18 cellular contexts compared by ENCODE assay signal in genomic region chr11:45551181-45551580, GRCh38.
DNase-seq lines count a peak whose midpoint lies in the region; ATAC-seq, FAIRE-seq and TF ChIP-seq lines count a peak whose summit lies in the region.
"Had no signal": no experiment of that assay in that cellular context is flagged by ENCODE, and none has a peak within 500 bp of the region (broad histone marks: within the 10 kb centered on the region; RNA-seq: fewer than 3 reads in every experiment).

No MANE protein-coding gene starts in this region.

- H2BK20ac ChIP-seq in H1 (ENCODE audit: low read length), result no peak overlapping the region

- H3K23me2 ChIP-seq in H1 (ENCODE audit: low read depth, low read length), result no peaks in the 10 kb centered on the region

- H4K20me1 ChIP-seq in BLaER1, result peaks cover 3% of the 10 kb centered on the region; the same call in 1 of the 2 replicates
- no peaks in the 10 kb centered on the region for H4K20me1 ChIP-seq in H1 (replicated peaks in 1 of 2; ENCODE audit: control insufficient read depth in 1 of 2, insufficient read depth in 2 of 2, low read length in 2 of 2)

- CTCF ChIA-PET in H1 (lab: Charles Lee; ENCODE audit: partially characterized antibody), result interaction anchor here (0.8 to 1.6 kb wide), 7 partner anchors 9 to 220 kb away, joined by 3 to 4 read pairs (median 3); no protein-coding TSS in a partner anchor
- CTCF ChIA-PET in CD4-positive, alpha-beta T cell (lab: Charles Lee), result no interaction called here

- H3K79me2 ChIP-seq in H1 (ENCODE audit: control insufficient read depth in 1 of 2, insufficient read depth in 2 of 2, low read length in 2 of 2), result no peaks in the 10 kb centered on the region

- H2BK12ac ChIP-seq in H1 (ENCODE audit: low read depth, low read length), result no peak overlapping the region
- no peak overlapping the region for H2BK12ac ChIP-seq in neuronal stem cell (ENCODE audit: low read length)

- H3K23ac ChIP-seq in H1 (ENCODE audit: insufficient read length), result no peak overlapping the region
- no peak overlapping the region for H3K23ac ChIP-seq in neuronal stem cell (ENCODE audit: low read depth, low read length, poor library complexity)

- H3K4me1 ChIP-seq in BLaER1 (peaks cover 9% of the 10 kb centered on the region), H1 (replicated peaks in 1 of 4; ENCODE audit: control insufficient read depth in 3 of 4, insufficient read depth in 4 of 4, low read length in 3 of 4) (peaks cover 0 to 2% (median 0%) of the 10 kb centered on the region in 4 experiments; a peak in 1 of 7 replicates), neuronal stem cell (ENCODE audit: control insufficient read depth in 2 of 2, insufficient read depth in 1 of 2, low read depth in 1 of 2, low read length in 2 of 2) (no peaks in the 10 kb centered on the region)
- H3K4me1 ChIP-seq: Caco-2, HAP-1 had no signal

- intact Hi-C loops in CD4-positive, alpha-beta T cell (cut with DNase I, micrococcal nuclease), result no loop called here

- H3K14ac ChIP-seq in H1 (ENCODE audit: insufficient read length) (no peak overlapping the region), neuronal stem cell (ENCODE audit: low read length) (no peak overlapping the region)

- H3K4ac ChIP-seq in H1 (replicated peaks; ENCODE audit: insufficient read length, low read depth, low read length) (no peak overlapping the region), neuronal stem cell (ENCODE audit: low read length) (no peak overlapping the region)

- H3K4me3 Mint-ChIP-seq in CD4-positive, alpha-beta T cell, result no peak overlapping the region
- H3K4me3 Mint-ChIP-seq: B cell; CD4-positive, CD25-positive, alpha-beta regulatory T cell had no signal

- H3K9ac ChIP-seq in BLaER1, result no peak overlapping the region
- no peak overlapping the region for H3K9ac ChIP-seq in H1 (replicated peaks in 1 of 4; ENCODE audit: extremely low read depth in 1 of 4, low read depth in 3 of 4, low read length in 3 of 4)
- H3K9ac ChIP-seq in neuronal stem cell (ENCODE audit: low read depth, low read length, poor library complexity), result no peak overlapping the region

- no peak for ATAC-seq in CD4-positive, alpha-beta T cell (ENCODE audit: poor library complexity)
- no peak for ATAC-seq in HG02610 (IDR thresholded peaks at IDR 0.05; ENCODE audit: unreplicated experiment)
- ATAC-seq: K562 had no signal

- H2AK5ac ChIP-seq in H1 (ENCODE audit: low read depth, low read length), result no peak overlapping the region
- no peak overlapping the region for H2AK5ac ChIP-seq in neuronal stem cell (ENCODE audit: low read depth, low read length)

- no peaks in the 10 kb centered on the region for H3K4me1 Mint-ChIP-seq in CD4-positive, alpha-beta T cell (ENCODE audit: low read depth)
- H3K4me1 Mint-ChIP-seq: B cell; CD4-positive, CD25-positive, alpha-beta regulatory T cell had no signal

- TF ChIP-seq POLR2A in H1 (IDR thresholded peaks at IDR 0.05; ENCODE audit: control extremely low read depth in 1 of 2, low read depth in 2 of 2, low read length in 2 of 2), result no peak

- peak; percentile 31 for DNase-seq in NCI-H82 treated with DMSO at 0.1 percent for 48 hours (lab: John Stamatoyannopoulos, UW; ENCODE audit: unreplicated experiment)
- no peak for DNase-seq in H1 (ENCODE audit: low read depth in 1 of 2, low spot score in 2 of 2)
- no peak for DNase-seq in neuronal stem cell (ENCODE audit: low spot score)
- no peak for DNase-seq in LoVo (ENCODE audit: low spot score)
- DNase-seq in CD4-positive, alpha-beta T cell, result no peak
- DNase-seq: C1 segment of cervical spinal cord; Caco-2; CD4-positive, CD25-positive, alpha-beta regulatory T cell; GDM1 had no signal

- H3K4me2 ChIP-seq in BLaER1 (0 out of 2 replicates have a peak overlapping the region, but pooled peaks have one; percentile 23), H1 (ENCODE audit: insufficient read depth in 1 of 2, low read depth in 2 of 2, low read length in 2 of 2) (no peak overlapping the region), neuronal stem cell (ENCODE audit: insufficient read depth, low read length, poor library complexity, severe bottlenecking) (no peak overlapping the region)

- no peak overlapping the region for H3K4me3 ChIP-seq in BLaER1
- H3K4me3 ChIP-seq in H1 (ENCODE audit: extremely low read depth in 1 of 4, insufficient read depth in 2 of 4, low read depth in 3 of 4, low read length in 4 of 4), result no peak overlapping the region
- H3K4me3 ChIP-seq in neuronal stem cell (ENCODE audit: low read length in 2 of 2), result no peak overlapping the region
- H3K4me3 ChIP-seq: HAP-1, K562 had no signal

- no peak overlapping the region for H3K56ac ChIP-seq in H1 (replicated peaks; ENCODE audit: insufficient read length, low read depth, low read length)

- no peak overlapping the region for H4K91ac ChIP-seq in H1 (replicated peaks; ENCODE audit: insufficient read length, low read length)
- no peak overlapping the region for H4K91ac ChIP-seq in neuronal stem cell (ENCODE audit: low read depth, low read length, poor library complexity)

- H3K27ac ChIP-seq in BLaER1, result no peak overlapping the region
- no peak overlapping the region for H3K27ac ChIP-seq in H1 (ENCODE audit: low read depth, low read length)
- H3K27ac ChIP-seq in neuronal stem cell (replicated peaks; ENCODE audit: low read length), result no peak overlapping the region
- H3K27ac ChIP-seq in CD4-positive, alpha-beta T cell (ENCODE audit: low read depth, low read length), result no peak overlapping the region
- H3K27ac ChIP-seq: 22Rv1, HL-60 had no signal

- no peak for TF ChIP-seq RAD21 in H1 (IDR thresholded peaks at IDR 0.05 in 1 of 2, conservative IDR thresholded peaks at IDR 0.05 in 1 of 2; ENCODE audit: low read depth in 2 of 2, low read length in 2 of 2)

- H2BK15ac ChIP-seq in H1 (ENCODE audit: low read length) (no peak overlapping the region), neuronal stem cell (ENCODE audit: low read length) (no peak overlapping the region)

- no peak overlapping the region for H4K8ac ChIP-seq in H1 (ENCODE audit: extremely low read depth, insufficient read depth, low read length)
- H4K8ac ChIP-seq in neuronal stem cell (ENCODE audit: low read depth, low read length), result no peak overlapping the region

- no peak overlapping the region for H2BK120ac ChIP-seq in H1 (replicated peaks; ENCODE audit: low read depth, low read length)
- no peak overlapping the region for H2BK120ac ChIP-seq in neuronal stem cell (ENCODE audit: low read depth, low read length)

- no peak for TF ChIP-seq EP300 in H1 (IDR thresholded peaks at IDR 0.05; ENCODE audit: borderline replicate concordance in 1 of 2, low read depth in 2 of 2, low read length in 2 of 2)

- H3K36me3 ChIP-seq in BLaER1, result no peaks in the 10 kb centered on the region
- no peaks in the 10 kb centered on the region for H3K36me3 ChIP-seq in H1 (ENCODE audit: control insufficient read depth in 2 of 4, insufficient read depth in 4 of 4, low read length in 3 of 4)
- H3K36me3 ChIP-seq in neuronal stem cell (replicated peaks in 1 of 2; ENCODE audit: control insufficient read depth in 2 of 2, insufficient read depth in 2 of 2, low read length in 2 of 2), result no peaks in the 10 kb centered on the region
- H3K36me3 ChIP-seq: HAP-1 had no signal

- H3K36me3 Mint-ChIP-seq in CD4-positive, alpha-beta T cell (ENCODE audit: low read depth), result no peaks in the 10 kb centered on the region

- H3K18ac ChIP-seq in H1 (ENCODE audit: extremely low read depth, low read length) (no peak overlapping the region), neuronal stem cell (ENCODE audit: low read length) (peak overlapping the region; percentile 90)

- no peak overlapping the region for H4K5ac ChIP-seq in H1 (ENCODE audit: insufficient read length, low read depth, low read length)

- H2BK5ac ChIP-seq in H1 (ENCODE audit: low read depth, low read length), result no peak overlapping the region
- no peak overlapping the region for H2BK5ac ChIP-seq in neuronal stem cell (ENCODE audit: low read length)

- TF ChIP-seq CTCF in H1 (IDR thresholded peaks at IDR 0.05; ENCODE audit: control extremely low read depth in 1 of 3, insufficient read depth in 1 of 3, low read depth in 1 of 3, low read length in 3 of 3), result no peak
- no peak for TF ChIP-seq CTCF in CD4-positive, alpha-beta T cell (IDR thresholded peaks at IDR 0.05)

- H3K27me3 ChIP-seq in BLaER1 (no peaks in the 10 kb centered on the region), H1 (replicated peaks in 1 of 4; ENCODE audit: control insufficient read depth in 3 of 4, extremely low read depth in 1 of 4, insufficient read depth in 3 of 4, low read length in 3 of 4) (no peaks in the 10 kb centered on the region), neuronal stem cell (ENCODE audit: control insufficient read depth in 3 of 3, insufficient read depth in 3 of 3, low read depth in 1 of 3, low read length in 3 of 3) (peaks cover 0 to 7% (median 0%) of the 10 kb centered on the region in 3 experiments)
- no peaks in the 10 kb centered on the region for H3K27me3 ChIP-seq in CD4-positive, alpha-beta T cell (ENCODE audit: control insufficient read depth, insufficient read depth, low read length)

- H3K27ac Mint-ChIP-seq in CD4-positive, alpha-beta T cell, result no peak overlapping the region
- H3K27ac Mint-ChIP-seq: B cell; CD4-positive, CD25-positive, alpha-beta regulatory T cell had no signal

- no peaks in the 10 kb centered on the region for H3K9me3 Mint-ChIP-seq in CD4-positive, alpha-beta T cell

- H2AFZ ChIP-seq in H1 (ENCODE audit: low read length) (0 out of 2 replicates have a peak overlapping the region, but pooled peaks have one; percentile 21), neuronal stem cell (ENCODE audit: low read length) (no peak overlapping the region)

- FAIRE-seq in H1 (lab: Jason Lieb, UNC), result no peak
- FAIRE-seq: D721Med, GM18507, K562 had no signal

- no peaks in the 10 kb centered on the region for H3K79me1 ChIP-seq in H1 (ENCODE audit: low read depth, low read length)
- no peaks in the 10 kb centered on the region for H3K79me1 ChIP-seq in neuronal stem cell (ENCODE audit: low read depth, low read length)

- peaks cover 6% of the 10 kb centered on the region for H3K27me3 Mint-ChIP-seq in CD4-positive, alpha-beta T cell

- H3K9me3 ChIP-seq in BLaER1 (no peaks in the 10 kb centered on the region), H1 (ENCODE audit: insufficient read depth in 2 of 2, low read depth in 1 of 2, low read length in 1 of 2) (no peaks in the 10 kb centered on the region), neuronal stem cell (replicated peaks in 1 of 2; ENCODE audit: control insufficient read depth in 2 of 2, insufficient read depth in 1 of 2, low read depth in 1 of 2, low read length in 2 of 2) (no peaks in the 10 kb centered on the region)
- no peaks in the 10 kb centered on the region for H3K9me3 ChIP-seq in CD4-positive, alpha-beta T cell (ENCODE audit: control insufficient read depth, low read length)
- H3K9me3 ChIP-seq: Caco-2, HAP-1 had no signal

- WGBS in H1 (ENCODE audit: extremely low coverage in 1 of 2, insufficient coverage in 1 of 2, insufficient read length in 1 of 2, insufficient replicate concordance in 2 of 2, low coverage in 1 of 2, low lambda C conversion rate in 2 of 2, missing lambda C conversion rate in 1 of 2), 2 experiments, result 90% methylated on average over 7 of the region's 9 CpGs; no CpG with 5 or more reads in 1 of the 2 experiments
- WGBS in neuronal stem cell (ENCODE audit: extremely low coverage in 2 of 2, insufficient read length in 2 of 2, insufficient replicate concordance in 1 of 2), 2 donors, result no CpG with 5 or more reads among the region's 9 CpGs

- POLR2A ChIA-PET in H1 (lab: Charles Lee; ENCODE audit: partially characterized antibody), result interaction anchor here (1.1 to 1.3 kb wide), 2 partner anchors 9 to 12 kb away, joined by 3 to 4 read pairs; no protein-coding TSS in a partner anchor
- POLR2A ChIA-PET in CD4-positive, alpha-beta T cell (lab: Charles Lee), result no interaction called here
